8 cellular contexts compared by ENCODE assay signal in genomic region chr2:162072181-162072702, GRCh38. TPM values are rescaled to one million over a fixed set of nuclear protein-coding genes. Genes with fewer than 3 reads are reported as not detected.
DNase-seq lines count a peak whose midpoint lies in the region; ATAC-seq and TF ChIP-seq lines count a peak whose summit lies in the region.

No MANE protein-coding gene starts in this region.

- H3K4me3 ChIP-seq in transverse colon (peak overlapping the region in 1 of 4 donors; percentile 67), A673 (ENCODE audit: low read depth, low read length, poor library complexity, severe bottlenecking) (no peak overlapping the region)

- intact Hi-C loops in transverse colon (cut with DNase I; ENCODE audit: low total_unique reads) (loop anchor here (10.0 kb wide), 1 partner anchor 47 kb away; no protein-coding TSS in a partner anchor), A673 (cut with micrococcal nuclease; ENCODE audit: unreplicated experiment) (no loop called here)

- POLR2A ChIA-PET in A673 (lab: Charles Lee; ENCODE audit: low non-redundant PET), result no interaction called here

- TF ChIP-seq CTCF in transverse colon (IDR thresholded peaks at IDR 0.05) (no peak), A673 (conservative IDR thresholded peaks at IDR 0.05; ENCODE audit: low read depth, low read length) (no peak)

- peak; percentile 32 for DNase-seq in AG20443 (ENCODE audit: low spot score)
- DNase-seq in dedifferentiated amniotic fluid mesenchymal stem cell (ENCODE audit: extremely low spot score), result peak; percentile 54
- no peak for DNase-seq in transverse colon
- DNase-seq in A673 (ENCODE audit: low spot score), result no peak
- no peak for DNase-seq in NCI-H146 treated with DMSO at 0.1 percent for 48 hours (lab: John Stamatoyannopoulos, UW; ENCODE audit: unreplicated experiment)
- no peak for DNase-seq in NCI-H1092 (lab: John Stamatoyannopoulos, UW)

- no peak for TF ChIP-seq POLR2A in transverse colon (IDR thresholded peaks at IDR 0.05)

- BruUV-seq in A673 (replicated peaks; lab: Mats Ljungman, UMichigan), result no TSS peak

- H3K27me3 ChIP-seq in transverse colon (no peaks in the 10 kb centered on the region), A673 (replicated peaks; ENCODE audit: insufficient read depth, low read depth, low read length, poor library complexity) (peaks cover 15% of the 10 kb centered on the region)

- CTCF ChIA-PET in A673 (lab: Charles Lee), result no interaction called here

- peaks cover 4 to 43% (median 15%) of the 10 kb centered on the region in 4 donors for H3K4me1 ChIP-seq in transverse colon
- peaks cover 4% of the 10 kb centered on the region for H3K4me1 ChIP-seq in A673 (ENCODE audit: insufficient read depth, low read length, poor library complexity, severe bottlenecking)

- no peaks in the 10 kb centered on the region for H3K9me3 ChIP-seq in transverse colon
- no peaks in the 10 kb centered on the region for H3K9me3 ChIP-seq in A673 (ENCODE audit: low read depth, low read length, poor library complexity, severe bottlenecking)

- no peaks in the 10 kb centered on the region for H3K36me3 ChIP-seq in transverse colon
- no peaks in the 10 kb centered on the region for H3K36me3 ChIP-seq in A673 (ENCODE audit: insufficient read depth, low read length, poor library complexity, severe bottlenecking)

- peak; percentile 15 for ATAC-seq in GM19397 (IDR thresholded peaks at IDR 0.05; ENCODE audit: unreplicated experiment)
- ATAC-seq in HG03378 (IDR thresholded peaks at IDR 0.05; ENCODE audit: unreplicated experiment), result peak; percentile 76

- in situ Hi-C loops in transverse colon (cut with MboI; ENCODE audit: low pct_ligation_motif_present in 1 of 4, low pct_unique_long_range_greater_than_20kb in 1 of 4, low sequenced_read_pairs in 3 of 4), result no loop called here

- peak overlapping the region in 3 of 4 donors; percentile 44 to 61 (median 60) for H3K27ac ChIP-seq in transverse colon
- no peak overlapping the region for H3K27ac ChIP-seq in A673 (ENCODE audit: low read depth, low read length, poor library complexity, severe bottlenecking)

- no peak for TF ChIP-seq EP300 in transverse colon (IDR thresholded peaks at IDR 0.05; ENCODE audit: low read depth)

RNA-seq across cellular contexts. Expression of gene DPP4, which starts 1.8 kb away (rescaled TPM):
- total RNA-seq in transverse colon, result 10 to 100 TPM in 1 of 4 donors, 1 to 10 TPM in 3; 1.6 to 12.7 (median 7.0) TPM
- total RNA-seq in A673 (2021), result 0.80 and 1.4 TPM in 2 replicates

Comparison
In these comparisons a context has a peak if more than half of its experiments do, and no peak if none do; other contexts are left out.
1. DNase-seq: peak in AG20443 (single experiment) and dedifferentiated amniotic fluid mesenchymal stem cell (single experiment); none in transverse colon (single experiment), A673 (single experiment), NCI-H146 treated with DMSO at 0.1 percent for 48 hours (single experiment) and NCI-H1092 (single experiment).